ENCODE assay signal across 9 cellular contexts in the genomic region with DNA sequence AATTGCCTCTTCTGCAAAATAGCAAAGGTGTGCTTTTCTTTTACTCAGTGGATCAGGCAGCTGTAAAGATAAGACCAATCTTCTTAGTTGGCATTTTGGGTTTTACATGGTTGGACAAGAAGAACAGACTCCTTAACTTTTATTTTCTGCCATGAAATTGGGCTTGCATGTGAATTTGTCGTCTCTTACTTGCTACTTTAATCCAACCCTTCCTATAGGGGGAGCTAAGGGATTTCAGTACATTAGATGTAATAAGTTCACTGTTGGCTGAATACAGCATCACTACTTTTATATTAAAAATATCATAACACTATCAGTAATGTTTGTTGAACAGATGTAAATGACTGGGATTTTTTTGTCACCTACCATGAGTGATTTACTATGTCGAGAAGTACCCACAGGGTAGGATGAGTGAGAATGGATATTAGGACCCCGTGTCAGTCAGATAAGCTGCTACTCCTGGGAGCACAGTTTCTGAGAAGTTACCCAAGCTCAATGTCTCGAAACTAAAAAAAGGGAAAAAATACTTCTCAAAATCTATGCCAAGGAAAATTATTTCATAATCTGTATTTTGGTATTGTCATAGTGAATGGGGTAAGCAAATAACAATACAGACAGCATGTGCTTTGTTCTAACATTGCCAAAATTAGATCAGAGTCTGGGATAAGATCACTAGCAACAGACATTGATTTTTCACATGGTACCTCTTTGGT.
DNase-seq lines count a peak whose midpoint lies in the region; ATAC-seq, FAIRE-seq and TF ChIP-seq lines count a peak whose summit lies in the region.
"Had no signal": no experiment of that assay in that cellular context is flagged by ENCODE, and none has a peak within 500 bp of the region (broad histone marks: within the 10 kb centered on the region; RNA-seq: fewer than 3 reads in every experiment).

No MANE protein-coding gene starts in this region.

- no peak overlapping the region for H3K4me2 ChIP-seq in GM12878 (ENCODE audit: control insufficient read depth, insufficient read depth)

- H3K27me3 ChIP-seq in GM12878 (replicated peaks in 1 of 2; ENCODE audit: control insufficient read depth in 2 of 2, insufficient read depth in 2 of 2, low read length in 1 of 2) (no peaks in the 10 kb centered on the region), left lung (no peaks in the 10 kb centered on the region)
- no peaks in the 10 kb centered on the region for H3K27me3 ChIP-seq in CD8-positive, alpha-beta T cell (ENCODE audit: insufficient read depth, low read length)

- no peak overlapping the region for H3K9ac ChIP-seq in GM12878 (ENCODE audit: control insufficient read depth, insufficient read depth, low read length)

- peaks cover 9% of the 10 kb centered on the region for H3K4me1 Mint-ChIP-seq in CD8-positive, alpha-beta T cell (ENCODE audit: low read depth)

- no peak overlapping the region for H3K4me3 ChIP-seq in GM12878
- no peak overlapping the region for H3K4me3 ChIP-seq in left lung
- H3K4me3 ChIP-seq in CD8-positive, alpha-beta T cell (ENCODE audit: low read depth, low read length): no peak overlapping the region

- no peaks in the 10 kb centered on the region for H3K9me3 Mint-ChIP-seq in CD8-positive, alpha-beta T cell
- H3K9me3 Mint-ChIP-seq: T-helper 1 cell treated with Interleukin-12 subunit alpha and Interleukin-12 subunit beta and Interleukin-4 antibody, amounts not matched to agents 30 μg/mL and 1 μg/mL, for 36 hours had no signal

- ATAC-seq in HG02885 (IDR thresholded peaks at IDR 0.05; ENCODE audit: poor library complexity, unreplicated experiment): peak; percentile 64
- peak; percentile 72 for ATAC-seq in GM12878
- ATAC-seq in left lung: peak; percentile 85
- ATAC-seq in HG03439 (IDR thresholded peaks at IDR 0.05; ENCODE audit: unreplicated experiment): no peak
- no peak for ATAC-seq in HG03108 (IDR thresholded peaks at IDR 0.05; ENCODE audit: unreplicated experiment)
- no peak for ATAC-seq in HG02798 (IDR thresholded peaks at IDR 0.05; ENCODE audit: poor library complexity, unreplicated experiment)
- no peak for ATAC-seq in CD8-positive, alpha-beta T cell

- no peaks in the 10 kb centered on the region for H3K27me3 Mint-ChIP-seq in CD8-positive, alpha-beta T cell (ENCODE audit: low read depth)

- no peaks in the 10 kb centered on the region for H3K9me3 ChIP-seq in GM12878 (replicated peaks; ENCODE audit: control insufficient read depth, insufficient read depth, low read length)
- H3K9me3 ChIP-seq in left lung: no peaks in the 10 kb centered on the region
- H3K9me3 ChIP-seq in CD8-positive, alpha-beta T cell (ENCODE audit: low read length): no peaks in the 10 kb centered on the region

- H3K27ac Mint-ChIP-seq in CD8-positive, alpha-beta T cell: no peak overlapping the region
- H3K27ac Mint-ChIP-seq: T-helper 1 cell treated with Interleukin-12 subunit alpha and Interleukin-12 subunit beta and Interleukin-4 antibody, amounts not matched to agents 30 μg/mL and 1 μg/mL, for 36 hours had no signal

- POLR2A ChIA-PET in GM12878 (lab: Charles Lee): no interaction called here
- POLR2A ChIA-PET in CD8-positive, alpha-beta T cell (lab: Charles Lee): no interaction called here

- H3K36me3 Mint-ChIP-seq in CD8-positive, alpha-beta T cell: no peaks in the 10 kb centered on the region

- no peak for TF ChIP-seq EP300 in GM12878 (IDR thresholded peaks at IDR 0.05; ENCODE audit: borderline replicate concordance in 1 of 2, control insufficient read depth in 1 of 2, low read depth in 2 of 2, low read length in 2 of 2)

- H3K36me3 ChIP-seq in GM12878 (ENCODE audit: control insufficient read depth in 2 of 2, insufficient read depth in 2 of 2, low read length in 1 of 2) (no peaks in the 10 kb centered on the region), left lung (no peaks in the 10 kb centered on the region)
- no peaks in the 10 kb centered on the region for H3K36me3 ChIP-seq in CD8-positive, alpha-beta T cell (ENCODE audit: insufficient read depth, low read length)

- H3K4me1 ChIP-seq in GM12878 (ENCODE audit: control insufficient read depth, insufficient read depth, low read length): no peaks in the 10 kb centered on the region
- peaks cover 5 to 36% of the 10 kb centered on the region in 2 donors for H3K4me1 ChIP-seq in left lung
- H3K4me1 ChIP-seq in CD8-positive, alpha-beta T cell (ENCODE audit: insufficient read depth, low read length): no peaks in the 10 kb centered on the region

- intact Hi-C loops in GM12878 (cut with micrococcal nuclease; ENCODE audit: unreplicated experiment) (loop anchor here (1.0 kb wide), 1 partner anchor 292 kb away; no protein-coding TSS in a partner anchor), left lung (cut with DNase I) (no loop called here)
- intact Hi-C loops in CD8-positive, alpha-beta T cell (cut with DNase I, micrococcal nuclease): loop anchor here in 1 of 2 experiments (1.0 kb wide), 1 partner anchor 292 kb away; no protein-coding TSS in a partner anchor

- H3K4me3 Mint-ChIP-seq in CD8-positive, alpha-beta T cell: no peak overlapping the region
- H3K4me3 Mint-ChIP-seq: T-helper 1 cell treated with Interleukin-12 subunit alpha and Interleukin-12 subunit beta and Interleukin-4 antibody, amounts not matched to agents 30 μg/mL and 1 μg/mL, for 36 hours had no signal

- RAD21 ChIA-PET in GM12878 (lab: Charles Lee; ENCODE audit: unreplicated experiment): interaction anchor here (0.8 to 3.6 kb wide), 8 partner anchors 20 to 299 kb away, joined by 3 to 59 read pairs (median 6); partner anchors contain the start of gene AHR

- TF ChIP-seq CTCF in GM12878 (IDR thresholded peaks at IDR 0.05 in 2 of 3, conservative IDR thresholded peaks at IDR 0.05 in 1 of 3; ENCODE audit: control insufficient read depth in 2 of 3, extremely low read depth in 1 of 3, insufficient read depth in 1 of 3, low read depth in 3 of 3, low read length in 3 of 3) (peak; percentile 36 to 56 (median 38); a peak in 5 of 6 replicates), left lung (IDR thresholded peaks at IDR 0.05) (peak; percentile 21 to 37)
- no peak for TF ChIP-seq CTCF in CD8-positive, alpha-beta T cell (IDR thresholded peaks at IDR 0.05)

- no peak overlapping the region for H2AFZ ChIP-seq in GM12878 (ENCODE audit: control insufficient read depth, low read depth, low read length)

- TF ChIP-seq POLR2A in GM12878 (IDR thresholded peaks at IDR 0.05; ENCODE audit: low read depth, low read length): no peak

- no TSS peak for BruUV-seq in GM12878 (replicated peaks; lab: Mats Ljungman, UMichigan)

- peak; percentile 92 for DNase-seq in CD1c-positive myeloid dendritic cell (ENCODE audit: extremely low spot score)
- no peak for DNase-seq in GM12878 (ENCODE audit: low read depth, low spot score)
- DNase-seq in left lung: no peak
- DNase-seq in CD8-positive, alpha-beta T cell: no peak

- CTCF ChIA-PET in GM12878 (lab: Yijun Ruan, JAX): interaction anchor here (0.7 to 5.2 kb wide), 21 partner anchors 9 to 672 kb away, joined by 3 to 64 read pairs (median 4); partner anchors contain the start of gene AHR
- CTCF ChIA-PET in CD8-positive, alpha-beta T cell (lab: Charles Lee): interaction anchor here (0.6 to 1.2 kb wide), 5 partner anchors 46 to 1310 kb away, joined by 3 to 4 read pairs (median 3); no protein-coding TSS in a partner anchor

- H3K27ac ChIP-seq in GM12878 (ENCODE audit: control insufficient read depth, insufficient read depth) (no peak overlapping the region), left lung (peak overlapping the region; percentile 53 to 67)
- no peak overlapping the region for H3K27ac ChIP-seq in CD8-positive, alpha-beta T cell (ENCODE audit: low read depth, low read length)

- in situ Hi-C loops in GM12878 (cut with MboI): no loop called here

- no peaks in the 10 kb centered on the region for H3K79me2 ChIP-seq in GM12878 (ENCODE audit: control insufficient read depth, insufficient read depth, low read length)

- TF ChIP-seq RAD21 in GM12878 (IDR thresholded peaks at IDR 0.05; ENCODE audit: insufficient read depth, low read depth, low read length): peak; percentile 71

- no peak for FAIRE-seq in GM12878 (lab: Jason Lieb, UNC)

- WGBS in GM12878 (ENCODE audit: insufficient coverage, insufficient replicate concordance, low lambda C conversion rate, missing lambda C conversion rate): 2% methylated on average over 4 of the region's 4 CpGs

- SMC1A ChIA-PET in GM12878 (lab: Charles Lee; ENCODE audit: uncharacterized antibody, unreplicated experiment): interaction anchor here (0.7 to 3.5 kb wide), 13 partner anchors 11 to 514 kb away, joined by 3 to 35 read pairs (median 5); no protein-coding TSS in a partner anchor

- no peaks in the 10 kb centered on the region for H4K20me1 ChIP-seq in GM12878 (ENCODE audit: control insufficient read depth, insufficient read depth)

TF ChIP-seq in GM12878, 131 proteins besides CTCF, POLR2A, EP300 and RAD21:
- TF ChIP-seq POLR2AphosphoS5 (IDR thresholded peaks at IDR 0.05; ENCODE audit: low read length): no peak
- TF ChIP-seq ZNF274 (IDR thresholded peaks at IDR 0.05; ENCODE audit: insufficient read depth, insufficient read length): no peak
- no peak for TF ChIP-seq SMAD5 (IDR thresholded peaks at IDR 0.05; ENCODE audit: low read depth)
- no peak for TF ChIP-seq ESRRA (IDR thresholded peaks at IDR 0.05; ENCODE audit: low read length)
- no peak for TF ChIP-seq RB1 (IDR thresholded peaks at IDR 0.05; ENCODE audit: borderline replicate concordance)
- peak; percentile 44; the same call in 1 of the 2 replicates for TF ChIP-seq SMC3 (IDR thresholded peaks at IDR 0.05; ENCODE audit: borderline replicate concordance, low read length)
- no peak for TF ChIP-seq SUZ12 (IDR thresholded peaks at IDR 0.05; ENCODE audit: unreplicated experiment)
- no peak for TF ChIP-seq MEF2B (IDR thresholded peaks at IDR 0.05; ENCODE audit: partially characterized antibody, poor library complexity, severe bottlenecking)
- TF ChIP-seq, protein P1, sequence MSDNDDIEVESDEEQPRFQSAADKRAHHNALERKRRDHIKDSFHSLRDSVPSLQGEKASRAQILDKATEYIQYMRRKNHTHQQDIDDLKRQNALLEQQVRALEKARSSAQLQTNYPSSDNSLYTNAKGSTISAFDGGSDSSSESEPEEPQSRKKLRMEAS (IDR thresholded peaks at IDR 0.05; ENCODE audit: low read depth, low read length): no peak

Comparison
In these comparisons a context has a peak if more than half of its experiments do, and no peak if none do; other contexts are left out.
1. ATAC-seq: peak in HG02885 (single experiment), GM12878 (single experiment) and left lung (single experiment); none in HG03439 (single experiment), HG03108 (single experiment), HG02798 (single experiment) and CD8-positive, alpha-beta T cell (single experiment).
2. H3K27ac ChIP-seq: peak in left lung (2 of 2); none in GM12878 (single experiment) and CD8-positive, alpha-beta T cell (single experiment).